ENCODE assay signal across 22 cellular contexts in genomic region chr3:172553526-172554252, GRCh38. TPM values are rescaled to one million over a fixed set of nuclear protein-coding genes. Genes with fewer than 3 reads are reported as not detected.
"Had no signal": no experiment of that assay in that cellular context is flagged by ENCODE, and none has a peak within 500 bp of the region (broad histone marks: within the 10 kb centered on the region; RNA-seq: fewer than 3 reads in every experiment).

No MANE protein-coding gene starts in this region.

- H3K27ac Mint-ChIP-seq: immature natural killer cell; naive thymus-derived CD8-positive, alpha-beta T cell; stimulated activated effector memory CD8-positive, alpha-beta T cell treated with anti-CD3 and anti-CD28 coated beads, Interleukin-12 subunit alpha, Interleukin-12 subunit beta, amount 100 ng/mL, for 72 hours; stimulated activated naive CD8-positive, alpha-beta T cell treated with anti-CD3 and anti-CD28 coated beads, Interleukin-15, Interleukin-2, amounts not matched to agents 100 ng/mL and 50 ng/mL, for 24 hours had no signal

- H3K36me3 ChIP-seq: gastrocnemius medialis, neutrophil, right atrium auricular region, tibial artery, upper lobe of right lung, vagina had no signal

- H3K9me3 Mint-ChIP-seq: immature natural killer cell; naive thymus-derived CD8-positive, alpha-beta T cell; stimulated activated effector memory CD8-positive, alpha-beta T cell treated with anti-CD3 and anti-CD28 coated beads, Interleukin-12 subunit alpha, Interleukin-12 subunit beta, amount 100 ng/mL, for 72 hours; stimulated activated naive CD8-positive, alpha-beta T cell treated with anti-CD3 and anti-CD28 coated beads, Interleukin-15, Interleukin-2, amounts not matched to agents 100 ng/mL and 50 ng/mL, for 24 hours had no signal

- H3K9me3 ChIP-seq: gastrocnemius medialis, neutrophil, right atrium auricular region, tibial artery, upper lobe of right lung, vagina had no signal

- H3K27me3 Mint-ChIP-seq: naive thymus-derived CD8-positive, alpha-beta T cell; stimulated activated naive CD8-positive, alpha-beta T cell treated with anti-CD3 and anti-CD28 coated beads, Interleukin-15, Interleukin-2, amounts not matched to agents 100 ng/mL and 50 ng/mL, for 24 hours had no signal

- H3K4me2 ChIP-seq: smooth muscle cell had no signal

- DNase-seq: cerebellar nuclear complex; dorsolateral prefrontal cortex; effector memory CD4-positive, alpha-beta T cell; gastrocnemius medialis; glutamatergic neuron; immature natural killer cell; left ventricle myocardium superior; mesendoderm; naive thymus-derived CD8-positive, alpha-beta T cell; stimulated activated CD4-positive, alpha-beta T cell treated with anti-CD3 and anti-CD28 coated beads, Interleukin-2, amount 100 ng/mL, for 48 hours; stimulated activated CD8-positive, alpha-beta memory T cell treated with anti-CD3 and anti-CD28 coated beads, Interleukin-4, amount 100 ng/mL, for 48 hours; tibial artery; upper lobe of right lung had no signal

- H3K27me3 ChIP-seq: dorsolateral prefrontal cortex, gastrocnemius medialis, neutrophil, right atrium auricular region, tibial artery, upper lobe of right lung, vagina had no signal

- ATAC-seq: esophagus mucosa; gastrocnemius medialis; left ventricle myocardium superior; naive thymus-derived CD8-positive, alpha-beta T cell; stimulated activated effector memory CD8-positive, alpha-beta T cell treated with anti-CD3 and anti-CD28 coated beads, Interleukin-12 subunit alpha, Interleukin-12 subunit beta, amount 100 ng/mL, for 72 hours; upper lobe of right lung had no signal

- H3K4me3 ChIP-seq: coronary artery, dorsolateral prefrontal cortex, gastrocnemius medialis, right atrium auricular region, smooth muscle cell, tibial artery, upper lobe of right lung, vagina had no signal

- H3K4me3 Mint-ChIP-seq: immature natural killer cell; naive thymus-derived CD8-positive, alpha-beta T cell; stimulated activated effector memory CD8-positive, alpha-beta T cell treated with anti-CD3 and anti-CD28 coated beads, Interleukin-12 subunit alpha, Interleukin-12 subunit beta, amount 100 ng/mL, for 72 hours; stimulated activated naive CD8-positive, alpha-beta T cell treated with anti-CD3 and anti-CD28 coated beads, Interleukin-15, Interleukin-2, amounts not matched to agents 100 ng/mL and 50 ng/mL, for 24 hours had no signal

- H3K27ac ChIP-seq: coronary artery, dorsolateral prefrontal cortex, gastrocnemius medialis, neutrophil, right atrium auricular region, tibial artery, upper lobe of right lung, vagina had no signal

- H3K36me3 Mint-ChIP-seq: naive thymus-derived CD8-positive, alpha-beta T cell; stimulated activated effector memory CD8-positive, alpha-beta T cell treated with anti-CD3 and anti-CD28 coated beads, Interleukin-12 subunit alpha, Interleukin-12 subunit beta, amount 100 ng/mL, for 72 hours had no signal

RNA-seq across cellular contexts. Expression of gene TNFSF10, which starts 30.5 kb away (rescaled TPM):
- polyA plus RNA-seq: neural cell had no signal
